Comparison of ENCODE assay signal across 9 cellular contexts in genomic region chr1:171603042-171603441, GRCh38. TPM values are rescaled to one million over a fixed set of nuclear protein-coding genes. Genes with fewer than 3 reads are reported as not detected.
"Had no signal": no experiment of that assay in that cellular context is flagged by ENCODE, and none has a peak within 500 bp of the region (broad histone marks: within the 10 kb centered on the region; RNA-seq: fewer than 3 reads in every experiment).

No MANE protein-coding gene starts in this region.

RNA-seq across cellular contexts. Expression of gene MYOCOS, which starts 19.0 kb away (rescaled TPM):
- total RNA-seq: LHCN-M2, NCI-H460, PC-9, Right ventricle myocardium superior, RPMI7951, SJSA1 had no signal
- polyA plus RNA-seq: SK-N-SH had no signal

RNA-seq across cellular contexts. Expression of gene MYOC, which starts 49.4 kb away (rescaled TPM):
- total RNA-seq: LHCN-M2, MCF 10A, NCI-H460, OCI-LY7, PC-9, RPMI7951 had no signal
- polyA plus RNA-seq: SK-N-SH had no signal
